In the genomic region with DNA sequence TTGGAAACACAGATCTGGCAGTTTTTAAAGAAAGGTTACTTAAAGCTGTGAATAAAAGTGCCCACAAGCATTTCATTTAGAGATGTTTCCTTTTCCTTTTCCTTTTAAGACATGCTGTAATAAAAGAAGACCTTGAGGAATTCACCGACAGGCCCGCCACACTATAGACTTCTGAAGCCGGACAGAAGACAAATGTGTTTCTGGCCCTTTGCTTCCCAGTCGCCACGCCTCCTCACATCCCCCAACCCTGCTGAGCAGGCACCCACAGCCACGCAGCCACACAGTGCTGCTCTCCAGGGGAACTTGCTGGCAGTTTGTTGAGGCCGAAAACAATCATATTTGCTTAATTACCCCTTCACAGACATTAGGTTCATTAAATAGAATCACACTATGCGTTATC, we compare ENCODE assay signal across 1 cellular context.
TF ChIP-seq lines count a peak whose summit lies in the region.

No MANE protein-coding gene starts in this region.

TF ChIP-seq in K562, 482 proteins besides CTCF, POLR2A, EP300 and RAD21 (continued from another document and continues in another):
- TF ChIP-seq COPS2 (conservative IDR thresholded peaks at IDR 0.05) = no peak
- peak; percentile 14; the same call in 1 of the 2 replicates for TF ChIP-seq STAT5A (IDR thresholded peaks at IDR 0.05; ENCODE audit: borderline replicate concordance, low read length)
- no peak for TF ChIP-seq HDAC2 (IDR thresholded peaks at IDR 0.05)
- no peak for TF ChIP-seq ZFP36 (IDR thresholded peaks at IDR 0.05; ENCODE audit: low read depth, low read length, partially characterized antibody)
- 0 out of 2 replicates have a peak, but pooled peaks have one; percentile 26 for TF ChIP-seq RB1 (IDR thresholded peaks at IDR 0.05; ENCODE audit: low read depth)
- TF ChIP-seq, protein P1, sequence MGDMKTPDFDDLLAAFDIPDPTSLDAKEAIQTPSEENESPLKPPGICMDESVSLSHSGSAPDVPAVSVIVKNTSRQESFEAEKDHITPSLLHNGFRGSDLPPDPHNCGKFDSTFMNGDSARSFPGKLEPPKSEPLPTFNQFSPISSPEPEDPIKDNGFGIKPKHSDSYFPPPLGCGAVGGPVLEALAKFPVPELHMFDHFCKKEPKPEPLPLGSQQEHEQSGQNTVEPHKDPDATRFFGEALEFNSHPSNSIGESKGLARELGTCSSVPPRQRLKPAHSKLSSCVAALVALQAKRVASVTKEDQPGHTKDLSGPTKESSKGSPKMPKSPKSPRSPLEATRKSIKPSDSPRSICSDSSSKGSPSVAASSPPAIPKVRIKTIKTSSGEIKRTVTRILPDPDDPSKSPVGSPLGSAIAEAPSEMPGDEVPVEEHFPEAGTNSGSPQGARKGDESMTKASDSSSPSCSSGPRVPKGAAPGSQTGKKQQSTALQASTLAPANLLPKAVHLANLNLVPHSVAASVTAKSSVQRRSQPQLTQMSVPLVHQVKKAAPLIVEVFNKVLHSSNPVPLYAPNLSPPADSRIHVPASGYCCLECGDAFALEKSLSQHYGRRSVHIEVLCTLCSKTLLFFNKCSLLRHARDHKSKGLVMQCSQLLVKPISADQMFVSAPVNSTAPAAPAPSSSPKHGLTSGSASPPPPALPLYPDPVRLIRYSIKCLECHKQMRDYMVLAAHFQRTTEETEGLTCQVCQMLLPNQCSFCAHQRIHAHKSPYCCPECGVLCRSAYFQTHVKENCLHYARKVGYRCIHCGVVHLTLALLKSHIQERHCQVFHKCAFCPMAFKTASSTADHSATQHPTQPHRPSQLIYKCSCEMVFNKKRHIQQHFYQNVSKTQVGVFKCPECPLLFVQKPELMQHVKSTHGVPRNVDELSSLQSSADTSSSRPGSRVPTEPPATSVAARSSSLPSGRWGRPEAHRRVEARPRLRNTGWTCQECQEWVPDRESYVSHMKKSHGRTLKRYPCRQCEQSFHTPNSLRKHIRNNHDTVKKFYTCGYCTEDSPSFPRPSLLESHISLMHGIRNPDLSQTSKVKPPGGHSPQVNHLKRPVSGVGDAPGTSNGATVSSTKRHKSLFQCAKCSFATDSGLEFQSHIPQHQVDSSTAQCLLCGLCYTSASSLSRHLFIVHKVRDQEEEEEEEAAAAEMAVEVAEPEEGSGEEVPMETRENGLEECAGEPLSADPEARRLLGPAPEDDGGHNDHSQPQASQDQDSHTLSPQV (IDR thresholded peaks at IDR 0.05) = no peak; the same call in none of the 2 replicates
- TF ChIP-seq EWSR1 (IDR thresholded peaks at IDR 0.05; ENCODE audit: borderline replicate concordance, low read depth, partially characterized antibody) = no peak
- 0 out of 4 replicates have a peak, but pooled peaks of 1 of the 2 experiments have one; percentile 16 for TF ChIP-seq RCOR1 (IDR thresholded peaks at IDR 0.05; ENCODE audit: borderline replicate concordance in 1 of 2, low read depth in 2 of 2, low read length in 2 of 2)
- no peak for TF ChIP-seq C11orf30 (IDR thresholded peaks at IDR 0.05; ENCODE audit: low read depth)
- TF ChIP-seq HCFC1 (IDR thresholded peaks at IDR 0.05; ENCODE audit: low read depth, low read length) = no peak
- TF ChIP-seq SUPT5H (IDR thresholded peaks at IDR 0.05) = no peak
- no peak for TF ChIP-seq SMC3 (conservative IDR thresholded peaks at IDR 0.05; ENCODE audit: insufficient read depth, low read depth, low read length)
- TF ChIP-seq ZNF785 (CRISPR knock-in tag; IDR thresholded peaks at IDR 0.05) = no peak
- TF ChIP-seq, protein P2, sequence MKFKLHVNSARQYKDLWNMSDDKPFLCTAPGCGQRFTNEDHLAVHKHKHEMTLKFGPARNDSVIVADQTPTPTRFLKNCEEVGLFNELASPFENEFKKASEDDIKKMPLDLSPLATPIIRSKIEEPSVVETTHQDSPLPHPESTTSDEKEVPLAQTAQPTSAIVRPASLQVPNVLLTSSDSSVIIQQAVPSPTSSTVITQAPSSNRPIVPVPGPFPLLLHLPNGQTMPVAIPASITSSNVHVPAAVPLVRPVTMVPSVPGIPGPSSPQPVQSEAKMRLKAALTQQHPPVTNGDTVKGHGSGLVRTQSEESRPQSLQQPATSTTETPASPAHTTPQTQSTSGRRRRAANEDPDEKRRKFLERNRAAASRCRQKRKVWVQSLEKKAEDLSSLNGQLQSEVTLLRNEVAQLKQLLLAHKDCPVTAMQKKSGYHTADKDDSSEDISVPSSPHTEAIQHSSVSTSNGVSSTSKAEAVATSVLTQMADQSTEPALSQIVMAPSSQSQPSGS (CRISPR knock-in tag; IDR thresholded peaks at IDR 0.05) = no peak
- TF ChIP-seq RBM17 (IDR thresholded peaks at IDR 0.05; ENCODE audit: borderline replicate concordance, low read depth, low read length) = no peak
- peak; percentile 21 for TF ChIP-seq TAF1 (IDR thresholded peaks at IDR 0.05; ENCODE audit: control insufficient read depth, extremely low read depth, insufficient read depth, low read length, severe bottlenecking)
- TF ChIP-seq CREB1 (IDR thresholded peaks at IDR 0.05) = peak; percentile 35; the same call in 1 of the 2 replicates
- TF ChIP-seq CREB1 (CRISPR knock-in tag; IDR thresholded peaks at IDR 0.05) = no peak
- no peak for TF ChIP-seq ZNF384 (IDR thresholded peaks at IDR 0.05; ENCODE audit: low read depth, low read length)
- no peak for TF ChIP-seq NFIC (IDR thresholded peaks at IDR 0.05)
- TF ChIP-seq ZBTB7A (IDR thresholded peaks at IDR 0.05; ENCODE audit: borderline replicate concordance, control insufficient read depth, low read depth, low read length) = 0 out of 2 replicates have a peak, but pooled peaks have one; percentile 43
- TF ChIP-seq ZNF197 (CRISPR knock-in tag; IDR thresholded peaks at IDR 0.05; ENCODE audit: low read depth) = no peak
- TF ChIP-seq, protein P3, sequence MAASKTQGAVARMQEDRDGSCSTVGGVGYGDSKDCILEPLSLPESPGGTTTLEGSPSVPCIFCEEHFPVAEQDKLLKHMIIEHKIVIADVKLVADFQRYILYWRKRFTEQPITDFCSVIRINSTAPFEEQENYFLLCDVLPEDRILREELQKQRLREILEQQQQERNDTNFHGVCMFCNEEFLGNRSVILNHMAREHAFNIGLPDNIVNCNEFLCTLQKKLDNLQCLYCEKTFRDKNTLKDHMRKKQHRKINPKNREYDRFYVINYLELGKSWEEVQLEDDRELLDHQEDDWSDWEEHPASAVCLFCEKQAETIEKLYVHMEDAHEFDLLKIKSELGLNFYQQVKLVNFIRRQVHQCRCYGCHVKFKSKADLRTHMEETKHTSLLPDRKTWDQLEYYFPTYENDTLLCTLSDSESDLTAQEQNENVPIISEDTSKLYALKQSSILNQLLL (CRISPR knock-in tag; IDR thresholded peaks at IDR 0.05; ENCODE audit: borderline replicate concordance) = no peak
- TF ChIP-seq, protein P4, sequence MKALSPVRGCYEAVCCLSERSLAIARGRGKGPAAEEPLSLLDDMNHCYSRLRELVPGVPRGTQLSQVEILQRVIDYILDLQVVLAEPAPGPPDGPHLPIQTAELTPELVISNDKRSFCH (CRISPR knock-in tag; IDR thresholded peaks at IDR 0.05) = no peak
- TF ChIP-seq, protein P4 (tag; IDR thresholded peaks at IDR 0.05) = no peak
- TF ChIP-seq, protein P5, sequence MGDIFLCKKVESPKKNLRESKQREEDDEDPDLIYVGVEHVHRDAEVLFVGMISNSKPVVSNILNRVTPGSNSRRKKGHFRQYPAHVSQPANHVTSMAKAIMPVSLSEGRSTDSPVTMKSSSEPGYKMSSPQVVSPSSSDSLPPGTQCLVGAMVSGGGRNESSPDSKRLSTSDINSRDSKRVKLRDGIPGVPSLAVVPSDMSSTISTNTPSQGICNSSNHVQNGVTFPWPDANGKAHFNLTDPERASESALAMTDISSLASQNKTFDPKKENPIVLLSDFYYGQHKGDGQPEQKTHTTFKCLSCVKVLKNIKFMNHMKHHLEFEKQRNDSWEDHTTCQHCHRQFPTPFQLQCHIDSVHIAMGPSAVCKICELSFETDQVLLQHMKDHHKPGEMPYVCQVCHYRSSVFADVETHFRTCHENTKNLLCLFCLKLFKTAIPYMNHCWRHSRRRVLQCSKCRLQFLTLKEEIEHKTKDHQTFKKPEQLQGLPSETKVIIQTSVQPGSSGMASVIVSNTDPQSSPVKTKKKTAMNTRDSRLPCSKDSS (IDR thresholded peaks at IDR 0.05; ENCODE audit: low read depth, partially characterized antibody) = no peak
- TF ChIP-seq, protein P6, sequence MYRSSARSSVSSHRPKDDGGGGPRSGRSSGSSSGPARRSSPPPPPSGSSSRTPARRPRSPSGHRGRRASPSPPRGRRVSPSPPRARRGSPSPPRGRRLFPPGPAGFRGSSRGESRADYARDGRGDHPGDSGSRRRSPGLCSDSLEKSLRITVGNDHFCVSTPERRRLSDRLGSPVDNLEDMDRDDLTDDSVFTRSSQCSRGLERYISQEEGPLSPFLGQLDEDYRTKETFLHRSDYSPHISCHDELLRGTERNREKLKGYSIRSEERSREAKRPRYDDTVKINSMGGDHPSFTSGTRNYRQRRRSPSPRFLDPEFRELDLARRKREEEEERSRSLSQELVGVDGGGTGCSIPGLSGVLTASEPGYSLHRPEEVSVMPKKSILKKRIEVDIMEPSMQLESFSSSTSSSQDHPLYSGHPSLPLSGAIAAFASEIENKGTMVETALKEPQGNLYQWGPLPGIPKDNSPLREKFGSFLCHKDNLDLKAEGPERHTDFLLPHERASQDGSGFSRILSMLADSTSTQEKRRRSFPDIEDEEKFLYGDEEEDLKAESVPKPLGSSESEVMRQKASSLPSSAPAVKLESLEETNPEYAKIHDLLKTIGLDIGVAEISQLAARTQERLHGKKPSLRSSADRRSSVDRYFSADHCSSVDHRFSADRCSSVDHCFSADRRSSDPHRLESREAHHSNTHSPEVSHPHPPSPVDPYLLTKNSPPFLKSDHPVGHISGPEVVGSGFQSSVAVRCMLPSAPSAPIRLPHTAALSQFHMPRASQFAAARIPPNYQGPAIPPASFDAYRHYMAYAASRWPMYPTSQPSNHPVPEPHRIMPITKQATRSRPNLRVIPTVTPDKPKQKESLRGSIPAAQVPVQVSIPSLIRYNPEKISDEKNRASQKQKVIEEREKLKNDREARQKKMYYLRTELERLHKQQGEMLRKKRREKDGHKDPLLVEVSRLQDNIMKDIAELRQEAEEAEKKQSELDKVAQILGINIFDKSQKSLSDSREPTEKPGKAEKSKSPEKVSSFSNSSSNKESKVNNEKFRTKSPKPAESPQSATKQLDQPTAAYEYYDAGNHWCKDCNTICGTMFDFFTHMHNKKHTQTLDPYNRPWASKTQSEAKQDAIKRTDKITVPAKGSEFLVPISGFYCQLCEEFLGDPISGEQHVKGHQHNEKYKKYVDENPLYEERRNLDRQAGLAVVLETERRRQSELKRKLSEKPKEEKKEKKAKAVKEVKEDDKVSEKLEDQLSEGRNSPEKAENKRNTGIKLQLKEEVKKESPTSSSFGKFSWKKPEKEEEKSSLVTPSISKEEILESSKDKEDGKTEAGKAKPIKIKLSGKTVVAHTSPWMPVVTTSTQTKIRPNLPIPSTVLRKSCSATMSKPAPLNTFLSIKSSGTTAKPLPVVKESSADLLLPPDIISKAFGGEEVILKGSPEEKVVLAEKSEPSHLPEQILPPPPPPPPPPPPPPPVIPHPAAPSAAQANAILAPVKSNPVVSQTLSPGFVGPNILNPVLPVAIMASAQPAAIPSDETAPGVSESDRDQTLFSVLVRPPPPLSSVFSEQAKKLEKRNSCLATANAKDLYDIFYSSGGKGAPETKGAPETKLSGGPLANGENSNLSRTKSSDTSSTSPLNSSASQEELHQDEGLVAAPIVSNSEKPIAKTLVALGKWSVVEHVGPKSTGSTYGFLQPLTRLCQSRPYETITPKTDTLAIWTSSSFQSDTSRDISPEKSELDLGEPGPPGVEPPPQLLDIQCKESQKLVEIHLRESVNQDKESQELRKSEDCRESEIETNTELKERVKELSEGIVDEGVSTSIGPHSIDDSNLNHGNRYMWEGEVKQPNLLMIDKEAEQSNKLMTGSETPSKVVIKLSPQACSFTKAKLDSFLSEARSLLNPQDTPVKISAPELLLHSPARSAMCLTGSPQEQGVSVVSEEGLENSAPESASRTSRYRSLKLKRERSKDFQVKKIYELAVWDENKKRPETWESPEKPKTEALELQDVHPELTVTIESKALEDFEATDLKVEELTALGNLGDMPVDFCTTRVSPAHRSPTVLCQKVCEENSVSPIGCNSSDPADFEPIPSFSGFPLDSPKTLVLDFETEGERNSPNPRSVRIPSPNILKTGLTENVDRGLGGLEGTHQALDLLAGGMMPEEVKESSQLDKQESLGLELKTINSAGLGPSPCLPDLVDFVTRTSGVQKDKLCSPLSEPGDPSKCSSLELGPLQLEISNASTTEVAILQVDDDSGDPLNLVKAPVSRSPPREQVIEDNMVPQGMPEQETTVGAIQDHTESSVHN (IDR thresholded peaks at IDR 0.05; ENCODE audit: borderline replicate concordance in 1 of 2, low read depth in 1 of 2) = no peak
- no peak for TF ChIP-seq RBM14 (IDR thresholded peaks at IDR 0.05; ENCODE audit: borderline replicate concordance, insufficient read depth, low read depth, low read length)
- TF ChIP-seq, protein P7, sequence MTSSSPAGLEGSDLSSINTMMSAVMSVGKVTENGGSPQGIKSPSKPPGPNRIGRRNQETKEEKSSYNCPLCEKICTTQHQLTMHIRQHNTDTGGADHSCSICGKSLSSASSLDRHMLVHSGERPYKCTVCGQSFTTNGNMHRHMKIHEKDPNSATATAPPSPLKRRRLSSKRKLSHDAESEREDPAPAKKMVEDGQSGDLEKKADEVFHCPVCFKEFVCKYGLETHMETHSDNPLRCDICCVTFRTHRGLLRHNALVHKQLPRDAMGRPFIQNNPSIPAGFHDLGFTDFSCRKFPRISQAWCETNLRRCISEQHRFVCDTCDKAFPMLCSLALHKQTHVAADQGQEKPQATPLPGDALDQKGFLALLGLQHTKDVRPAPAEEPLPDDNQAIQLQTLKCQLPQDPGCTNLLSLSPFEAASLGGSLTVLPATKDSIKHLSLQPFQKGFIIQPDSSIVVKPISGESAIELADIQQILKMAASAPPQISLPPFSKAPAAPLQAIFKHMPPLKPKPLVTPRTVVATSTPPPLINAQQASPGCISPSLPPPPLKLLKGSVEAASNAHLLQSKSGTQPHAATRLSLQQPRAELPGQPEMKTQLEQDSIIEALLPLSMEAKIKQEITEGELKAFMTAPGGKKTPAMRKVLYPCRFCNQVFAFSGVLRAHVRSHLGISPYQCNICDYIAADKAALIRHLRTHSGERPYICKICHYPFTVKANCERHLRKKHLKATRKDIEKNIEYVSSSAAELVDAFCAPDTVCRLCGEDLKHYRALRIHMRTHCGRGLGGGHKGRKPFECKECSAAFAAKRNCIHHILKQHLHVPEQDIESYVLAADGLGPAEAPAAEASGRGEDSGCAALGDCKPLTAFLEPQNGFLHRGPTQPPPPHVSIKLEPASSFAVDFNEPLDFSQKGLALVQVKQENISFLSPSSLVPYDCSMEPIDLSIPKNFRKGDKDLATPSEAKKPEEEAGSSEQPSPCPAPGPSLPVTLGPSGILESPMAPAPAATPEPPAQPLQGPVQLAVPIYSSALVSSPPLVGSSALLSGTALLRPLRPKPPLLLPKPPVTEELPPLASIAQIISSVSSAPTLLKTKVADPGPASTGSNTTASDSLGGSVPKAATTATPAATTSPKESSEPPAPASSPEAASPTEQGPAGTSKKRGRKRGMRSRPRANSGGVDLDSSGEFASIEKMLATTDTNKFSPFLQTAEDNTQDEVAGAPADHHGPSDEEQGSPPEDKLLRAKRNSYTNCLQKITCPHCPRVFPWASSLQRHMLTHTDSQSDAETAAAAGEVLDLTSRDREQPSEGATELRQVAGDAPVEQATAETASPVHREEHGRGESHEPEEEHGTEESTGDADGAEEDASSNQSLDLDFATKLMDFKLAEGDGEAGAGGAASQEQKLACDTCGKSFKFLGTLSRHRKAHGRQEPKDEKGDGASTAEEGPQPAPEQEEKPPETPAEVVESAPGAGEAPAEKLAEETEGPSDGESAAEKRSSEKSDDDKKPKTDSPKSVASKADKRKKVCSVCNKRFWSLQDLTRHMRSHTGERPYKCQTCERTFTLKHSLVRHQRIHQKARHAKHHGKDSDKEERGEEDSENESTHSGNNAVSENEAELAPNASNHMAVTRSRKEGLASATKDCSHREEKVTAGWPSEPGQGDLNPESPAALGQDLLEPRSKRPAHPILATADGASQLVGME (CRISPR knock-in tag; IDR thresholded peaks at IDR 0.05) = no peak
- TF ChIP-seq NFXL1 (CRISPR knock-in tag; IDR thresholded peaks at IDR 0.05) = no peak
- no peak for TF ChIP-seq BRCA1 (IDR thresholded peaks at IDR 0.05)
- no peak for TF ChIP-seq BRCA1 (CRISPR knock-in tag; IDR thresholded peaks at IDR 0.05)
